ENCODE assay signal across 8 cellular contexts in the genomic region with DNA sequence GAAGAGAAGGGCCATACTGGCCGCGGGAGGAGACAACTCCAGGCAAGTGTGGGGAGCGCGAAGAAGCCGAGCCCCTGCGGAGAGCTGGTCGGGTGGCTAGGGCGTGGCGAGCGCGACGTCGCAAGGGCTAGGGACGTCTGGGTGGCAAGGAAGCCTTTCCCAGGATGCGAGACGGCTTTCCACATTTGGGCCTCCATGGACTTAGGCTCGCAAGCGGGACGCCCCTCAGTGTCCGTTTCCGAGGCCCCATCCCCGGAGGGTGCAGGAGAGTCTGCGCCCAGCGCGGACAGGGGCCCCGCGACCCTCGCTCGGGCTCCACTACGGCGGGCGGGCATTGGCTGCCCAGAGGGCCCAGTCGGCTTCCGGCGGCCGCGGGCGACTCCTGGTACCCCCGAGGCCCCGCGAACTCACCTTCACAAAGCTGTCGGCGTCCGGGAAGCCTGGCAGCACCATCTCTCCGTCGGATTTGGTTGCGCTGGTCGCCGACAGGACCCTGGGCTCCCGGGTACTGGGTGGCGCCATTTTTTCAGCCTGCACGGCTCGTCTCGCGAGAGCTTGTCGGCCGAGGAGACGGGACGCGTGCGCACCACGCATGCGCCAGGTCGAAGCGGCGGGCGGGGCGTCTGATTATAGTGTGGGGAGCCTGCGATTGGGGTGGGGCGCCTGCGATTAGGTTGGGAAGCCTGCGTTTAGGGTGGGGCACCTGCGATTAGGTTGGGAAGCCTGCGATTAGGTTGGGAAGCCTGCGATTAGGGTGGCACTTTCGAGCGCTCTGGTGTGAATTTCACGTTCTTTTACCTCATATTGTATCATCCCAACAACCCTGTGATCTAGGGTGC. TPM values are rescaled to one million over a fixed set of nuclear protein-coding genes. Genes with fewer than 3 reads are reported as not detected.
DNase-seq lines count a peak whose midpoint lies in the region; ATAC-seq and TF ChIP-seq lines count a peak whose summit lies in the region.

A gene (minus strand): TSS at position 560 of the 839 bp plus-strand sequence. CDS start 38 bp downstream, at position 522.

- H3K4me2 ChIP-seq in hepatocyte, result peak within 1 kb of the TSS; percentile 86

- no peaks in the 10 kb centered on the region for H3K27me3 ChIP-seq in hepatocyte
- no peaks in the 10 kb centered on the region for H3K27me3 ChIP-seq in aorta (ENCODE audit: control insufficient read depth in 1 of 2, insufficient read depth in 2 of 2, low read length in 1 of 2)

- H3K4me3 ChIP-seq in hepatocyte (peak within 1 kb of the TSS; percentile 93), aorta (ENCODE audit: low read length in 2 of 2) (peak within 1 kb of the TSS; percentile 61 to 90)

- intact Hi-C loops in aorta (cut with DNase I), result loop anchor here in 1 of 2 donors (5.0 kb wide), 1 partner anchor 58 kb away; no protein-coding TSS in a partner anchor

- under 1% methylated on average over 72 of the region's 78 CpGs for WGBS in hepatocyte (ENCODE audit: low lambda C conversion rate, missing lambda C conversion rate)
- WGBS in aorta, 2 donors, result 0% methylated on average over 78 of the region's 78 CpGs

- H3K27ac ChIP-seq in hepatocyte (peak within 1 kb of the TSS; percentile 90), aorta (ENCODE audit: low read depth in 1 of 2, low read length in 2 of 2) (peak within 1 kb of the TSS in 1 of 2 donors; percentile 28)

- ATAC-seq in GM18499 (IDR thresholded peaks at IDR 0.05; ENCODE audit: insufficient read depth, unreplicated experiment), result peak; percentile 46
- ATAC-seq in HG02973 (IDR thresholded peaks at IDR 0.05; ENCODE audit: unreplicated experiment), result peak; percentile 81
- ATAC-seq in aorta (ENCODE audit: low FRiP score), result peak; percentile 99

- DNase-seq in NCI-H2029 treated with DMSO at 0.1 percent for 48 hours (lab: John Stamatoyannopoulos, UW) (peak; percentile 25), T1000 (lab: John Stamatoyannopoulos, UW) (peak; percentile 90), astrocyte of the hippocampus (ENCODE audit: low read depth, low spot score) (peak; percentile 96), hepatocyte (ENCODE audit: low spot score) (peak; percentile 96), renal cortical epithelial cell (ENCODE audit: low read depth) (peak; percentile 61), aorta (peak; percentile 95 to 98)

- H3K9me3 ChIP-seq in hepatocyte (ENCODE audit: low read depth) (no peaks in the 10 kb centered on the region), aorta (ENCODE audit: control insufficient read depth, low read length) (no peaks in the 10 kb centered on the region)

- no peaks in the 10 kb centered on the region for H4K20me1 ChIP-seq in hepatocyte (ENCODE audit: insufficient read depth, poor library complexity, severe bottlenecking)

- no peaks in the 10 kb centered on the region for H3K36me3 ChIP-seq in hepatocyte (replicated peaks; ENCODE audit: insufficient read depth, low read depth)
- peaks cover 0 to 3% of the 10 kb centered on the region in 2 donors for H3K36me3 ChIP-seq in aorta (ENCODE audit: control insufficient read depth in 1 of 2, insufficient read depth in 2 of 2, low read length in 1 of 2)

- peaks cover 21% of the 10 kb centered on the region for H3K79me2 ChIP-seq in hepatocyte

- H3K9me2 ChIP-seq in hepatocyte (replicated peaks; ENCODE audit: insufficient read depth), result no peaks in the 10 kb centered on the region

- TF ChIP-seq CTCF in hepatocyte (IDR thresholded peaks at IDR 0.05; ENCODE audit: poor library complexity), result no peak

- peak within 1 kb of the TSS; percentile 100 for H2AFZ ChIP-seq in hepatocyte

- H3K4me1 ChIP-seq in hepatocyte (ENCODE audit: insufficient read depth) (peaks cover 11% of the 10 kb centered on the region), aorta (ENCODE audit: control insufficient read depth in 1 of 2, insufficient read depth in 2 of 2, low read length in 2 of 2) (no peaks in the 10 kb centered on the region)

RNA-seq across cellular contexts. Expression of the gene that starts here (rescaled TPM):
- total RNA-seq in hepatocyte, result 42.0 and 47.0 TPM in 2 replicates
- 44.2 and 47.2 TPM in 2 replicates for polyA plus RNA-seq in hepatocyte
- 49.5 and 65.5 TPM in 2 replicates for total RNA-seq in renal cortical epithelial cell
- total RNA-seq in aorta, result 10 to 100 TPM; 45.3 to 53.8 TPM
- 10 to 100 TPM; 16.9 to 90.5 TPM for polyA plus RNA-seq in aorta

Comparison
In these comparisons a context has a peak if more than half of its experiments do, and no peak if none do; other contexts are left out.
1. ATAC-seq: peak in every context shown above with its lines; median percentile 99 in aorta; 81 in HG02973; 46 in GM18499.
2. DNase-seq: peak in every context shown above with its lines; median percentile 96 in aorta; 96 in astrocyte of the hippocampus; 96 in hepatocyte; 90 in T1000; 61 in renal cortical epithelial cell; 25 in NCI-H2029 treated with DMSO at 0.1 percent for 48 hours.